22 cellular contexts compared by ENCODE assay signal in genomic region chr20:9019833-9020232, GRCh38. TPM values are rescaled to one million over a fixed set of nuclear protein-coding genes. Genes with fewer than 3 reads are reported as not detected.
"Had no signal": no experiment of that assay in that cellular context is flagged by ENCODE, and none has a peak within 500 bp of the region (broad histone marks: within the 10 kb centered on the region; RNA-seq: fewer than 3 reads in every experiment).

No MANE protein-coding gene starts in this region.

- H3K27me3 Mint-ChIP-seq: activated B cell treated with CpG ODN at 0.5 μM for 24 hours had no signal

- ATAC-seq: activated CD8-positive, alpha-beta T cell treated with anti-CD3 and anti-CD28 coated beads, Interleukin-2, amount 10 ng/mL, durations not matched to agents 7 days and 5 days; activated naive CD4-positive, alpha-beta T cell treated with anti-CD3 and anti-CD28 coated beads, Interleukin-2, amount 50 U/mL, for 72 hours; activated T-cell treated with anti-CD3 and anti-CD28 coated beads, Interleukin-2, amount 50 U/mL, for 4 hours; stimulated activated naive CD8-positive, alpha-beta T cell treated with anti-CD3 and anti-CD28 coated beads, Interleukin-15, Interleukin-2, amounts not matched to agents 100 U/mL and 50 U/mL, for 24 hours had no signal

- H3K27me3 ChIP-seq: adrenal gland, vagina had no signal

- H3K27ac ChIP-seq: adrenal gland, vagina had no signal

- H3K4me1 ChIP-seq: adrenal gland, vagina had no signal

- H3K36me3 ChIP-seq: adrenal gland, vagina had no signal

- H3K4me3 Mint-ChIP-seq: activated B cell treated with CpG ODN at 0.5 μM for 24 hours; activated CD8-positive, alpha-beta T cell treated with anti-CD3 and anti-CD28 coated beads, Interleukin-2, amount 10 ng/mL, durations not matched to agents 7 days and 5 days; activated T-cell treated with anti-CD3 and anti-CD28 coated beads, Interleukin-2, amount 50 U/mL, for 4 hours; nephron; T-helper 2 cell treated with Interferon-gamma antibody and Interleukin-4, amounts not matched to agents 5 μg/mL and 100 μg/mL, for 36 hours had no signal

- H3K36me3 Mint-ChIP-seq: activated naive CD4-positive, alpha-beta T cell treated with anti-CD3 and anti-CD28 coated beads, Interleukin-2, amount 50 U/mL, for 72 hours had no signal

- H3K27ac Mint-ChIP-seq: activated B cell treated with CpG ODN at 0.5 μM for 24 hours; activated CD8-positive, alpha-beta T cell treated with anti-CD3 and anti-CD28 coated beads, Interleukin-2, amount 10 ng/mL, durations not matched to agents 7 days and 5 days; activated naive CD4-positive, alpha-beta T cell treated with anti-CD3 and anti-CD28 coated beads, Interleukin-2, amount 50 U/mL, for 72 hours; nephron; T-helper 2 cell treated with Interferon-gamma antibody and Interleukin-4, amounts not matched to agents 5 μg/mL and 100 μg/mL, for 36 hours had no signal

- H3K9me3 Mint-ChIP-seq: activated B cell treated with CpG ODN at 0.5 μM for 24 hours; activated T-cell treated with anti-CD3 and anti-CD28 coated beads, Interleukin-2, amount 50 U/mL, for 4 hours; nephron had no signal

- H3K4me1 Mint-ChIP-seq: activated B cell treated with CpG ODN at 0.5 μM for 24 hours had no signal

- H3K4me3 ChIP-seq: adrenal gland, lung, vagina had no signal

- DNase-seq: activated B cell treated with CpG ODN at 0.5 μM for 24 hours; activated CD4-positive, alpha-beta T cell treated with anti-CD3 and anti-CD28 coated beads for 48 hours; activated CD8-positive, alpha-beta memory T cell treated with anti-CD3 and anti-CD28 coated beads, Interleukin-2, amount 50 U/mL, for 4 hours; activated CD8-positive, alpha-beta T cell treated with anti-CD3 and anti-CD28 coated beads, Interleukin-2, amount 10 ng/mL, durations not matched to agents 7 days and 5 days; activated gamma-delta T cell; activated T-cell treated with anti-CD3 and anti-CD28 coated beads, Interleukin-2, amount 50 U/mL, for 4 hours; adrenal gland; effector CD4-positive, alpha-beta T cell; hypothalamus; nucleus accumbens; posterior cingulate gyrus; retina; stimulated activated CD4-positive, alpha-beta T cell treated with anti-CD3 and anti-CD28 coated beads, Interleukin-12 subunit alpha, Interleukin-12 subunit beta, amount 100 ng/mL, for 4 hours; stimulated activated CD4-positive, alpha-beta T cell treated with anti-CD3 and anti-CD28 coated beads, Interleukin-1b, Interleukin-23, amount 100 ng/mL, for 48 hours; stimulated activated naive CD8-positive, alpha-beta T cell treated with anti-CD3 and anti-CD28 coated beads, Interleukin-15, Interleukin-2, amounts not matched to agents 100 U/mL and 50 U/mL, for 24 hours; substantia nigra; trophoblast cell had no signal

- H3K9me3 ChIP-seq: adrenal gland, vagina had no signal

RNA-seq across cellular contexts. Expression of gene PLCB4, which starts 49.1 kb away (rescaled TPM):
- total RNA-seq: activated B cell treated with CpG ODN at 0.5 μM for 24 hours; activated CD8-positive, alpha-beta T cell treated with anti-CD3 and anti-CD28 coated beads, Interleukin-2, amount 10 ng/mL, durations not matched to agents 7 days and 5 days; activated naive CD4-positive, alpha-beta T cell treated with anti-CD3 and anti-CD28 coated beads, Interleukin-2, amount 50 U/mL, for 72 hours had no signal
